9 cellular contexts compared by ENCODE assay signal in the genomic region with DNA sequence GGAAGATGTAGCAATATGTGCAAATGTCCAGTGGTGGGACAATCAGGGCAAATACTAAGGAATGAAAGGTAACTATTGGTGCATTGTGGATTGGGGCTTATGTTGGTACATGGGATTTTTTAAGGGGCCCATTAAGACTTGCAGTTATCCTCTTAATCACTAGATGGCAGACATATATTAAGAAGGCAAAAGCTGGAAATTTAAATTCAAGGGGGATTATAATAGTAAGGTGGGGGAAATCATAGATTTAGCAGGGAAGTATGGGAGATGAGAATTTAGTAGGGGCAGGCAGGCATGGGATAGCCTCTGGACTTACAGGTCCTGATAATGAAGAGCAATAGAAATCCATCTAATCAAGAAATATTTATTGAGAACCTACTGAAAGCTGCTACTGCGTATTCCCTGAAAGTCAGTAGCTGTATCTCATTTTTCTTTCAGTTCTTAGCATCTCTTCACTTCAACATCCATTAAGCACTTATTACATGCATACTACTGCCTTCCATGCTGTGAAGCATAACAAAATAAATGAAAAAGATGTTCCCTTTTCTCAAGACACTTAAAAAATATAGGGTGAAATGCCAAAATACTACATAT.
A peak's percentile ranks its signal among the peaks of the same experiment; 100 is the strongest.
DNase-seq lines count a peak whose midpoint lies in the region; ATAC-seq, FAIRE-seq and TF ChIP-seq lines count a peak whose summit lies in the region.
"Had no signal": no experiment of that assay in that cellular context is flagged by ENCODE, and none has a peak within 500 bp of the region (broad histone marks: within the 10 kb centered on the region; RNA-seq: fewer than 3 reads in every experiment).

No MANE protein-coding gene starts in this region.

- H3K4me3 Mint-ChIP-seq in stimulated activated memory B cell treated with anti-CD40 and anti-IgM and Interleukin-4, amounts not matched to agents 10 μg/mL and 1 μg/mL and 100 μg/mL, for 72 hours, result no peak overlapping the region

- TF ChIP-seq CTCF in GM12873 (IDR thresholded peaks at IDR 0.05; ENCODE audit: insufficient read depth, low read depth, low read length, missing control alignments) (peak; percentile 33), epithelial cell of esophagus (IDR thresholded peaks at IDR 0.05; ENCODE audit: insufficient read depth, low read depth, low read length, missing control alignments) (peak; percentile 33)

- no peak overlapping the region for H3K4me3 ChIP-seq in epithelial cell of esophagus (ENCODE audit: low read length)

- no peak overlapping the region for H3K27ac Mint-ChIP-seq in stimulated activated memory B cell treated with anti-CD40 and anti-IgM and Interleukin-4, amounts not matched to agents 10 μg/mL and 1 μg/mL and 100 μg/mL, for 72 hours

- no peaks in the 10 kb centered on the region for H3K9me3 Mint-ChIP-seq in stimulated activated memory B cell treated with anti-CD40 and anti-IgM and Interleukin-4, amounts not matched to agents 10 μg/mL and 1 μg/mL and 100 μg/mL, for 72 hours

- ATAC-seq in stimulated activated memory B cell treated with anti-CD40 and anti-IgM and Interleukin-4, amounts not matched to agents 10 μg/mL and 1 μg/mL and 100 μg/mL, for 72 hours, result no peak
- ATAC-seq: activated CD4-positive, CD25-positive, alpha-beta regulatory T cell treated with anti-CD3 and anti-CD28 coated beads, Interleukin-2, amount 50 U/mL, for 24 hours had no signal

- no peak for FAIRE-seq in HTR-8/SVneo (lab: Jason Lieb, UNC)

- no peaks in the 10 kb centered on the region for H3K4me1 Mint-ChIP-seq in stimulated activated memory B cell treated with anti-CD40 and anti-IgM and Interleukin-4, amounts not matched to agents 10 μg/mL and 1 μg/mL and 100 μg/mL, for 72 hours

- peaks cover 6% of the 10 kb centered on the region for H3K36me3 Mint-ChIP-seq in stimulated activated memory B cell treated with anti-CD40 and anti-IgM and Interleukin-4, amounts not matched to agents 10 μg/mL and 1 μg/mL and 100 μg/mL, for 72 hours

- DNase-seq in A172 (ENCODE audit: low spot score) (peak; percentile 8), NCI-H460 (ENCODE audit: extremely low read depth, low read depth) (peak; percentile 20), epithelial cell of esophagus (ENCODE audit: low read depth) (peak; percentile 18), HTR-8/SVneo (ENCODE audit: insufficient read length, low spot score) (no peak), HK-2 (ENCODE audit: unreplicated experiment) (no peak)
- DNase-seq in stimulated activated CD4-positive, alpha-beta T cell treated with anti-CD3 and anti-CD28 coated beads, Interleukin-4, amount 100 ng/mL, for 4 hours, result no peak

- no peaks in the 10 kb centered on the region for H3K27me3 Mint-ChIP-seq in stimulated activated memory B cell treated with anti-CD40 and anti-IgM and Interleukin-4, amounts not matched to agents 10 μg/mL and 1 μg/mL and 100 μg/mL, for 72 hours

Comparison
In these comparisons a context has a peak if more than half of its experiments do, and no peak if none do; other contexts are left out.
1. DNase-seq: peak in A172 (single experiment), NCI-H460 (single experiment) and epithelial cell of esophagus (single experiment); none in HTR-8/SVneo (single experiment), HK-2 (single experiment) and stimulated activated CD4-positive, alpha-beta T cell treated with anti-CD3 and anti-CD28 coated beads, Interleukin-4, amount 100 ng/mL, for 4 hours (0 of 2).